ENCODE assay signal across 12 cellular contexts in the genomic region with DNA sequence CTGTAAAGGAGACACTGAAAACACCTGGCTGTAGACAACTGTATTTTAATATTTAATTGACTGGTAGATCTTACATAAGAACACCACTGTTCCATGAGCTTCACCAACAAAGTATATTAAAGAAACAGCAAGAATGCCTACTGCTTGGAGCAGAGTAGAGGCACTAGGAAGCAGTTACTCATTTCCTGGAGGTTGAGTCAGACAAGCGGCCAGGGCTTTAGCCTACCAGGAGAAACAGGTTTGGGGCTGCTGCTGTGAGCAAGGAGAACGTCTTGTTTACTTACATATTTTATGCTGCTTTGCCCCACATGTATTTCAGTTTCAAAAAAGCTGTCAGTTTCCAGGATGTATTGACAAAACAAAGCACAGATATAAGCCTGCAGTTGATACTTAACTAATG. TPM values are rescaled to one million over a fixed set of nuclear protein-coding genes. Genes with fewer than 3 reads are reported as not detected.
A peak's percentile ranks its signal among the peaks of the same experiment; 100 is the strongest.
DNase-seq lines count a peak whose midpoint lies in the region; ATAC-seq and TF ChIP-seq lines count a peak whose summit lies in the region.
"Had no signal": no experiment of that assay in that cellular context is flagged by ENCODE, and none has a peak within 500 bp of the region (broad histone marks: within the 10 kb centered on the region; RNA-seq: fewer than 3 reads in every experiment).

No MANE protein-coding gene starts in this region.

- peaks cover 15% of the 10 kb centered on the region for H3K4me1 ChIP-seq in RWPE2 (ENCODE audit: insufficient read depth, poor library complexity, severe bottlenecking)
- H3K4me1 ChIP-seq in neuronal stem cell (ENCODE audit: control insufficient read depth in 2 of 2, insufficient read depth in 1 of 2, low read depth in 1 of 2, low read length in 2 of 2): no peaks in the 10 kb centered on the region

- no peak overlapping the region for H3K23ac ChIP-seq in neuronal stem cell (ENCODE audit: low read depth, low read length, poor library complexity)

- no peak overlapping the region for H3K4me2 ChIP-seq in neuronal stem cell (ENCODE audit: insufficient read depth, low read length, poor library complexity, severe bottlenecking)

- H3K9ac ChIP-seq in neuronal stem cell (ENCODE audit: low read depth, low read length, poor library complexity): no peak overlapping the region

- H3K36me3 ChIP-seq in RWPE2 (ENCODE audit: low read depth) (peaks cover 84% of the 10 kb centered on the region), neuronal stem cell (replicated peaks in 1 of 2; ENCODE audit: control insufficient read depth in 2 of 2, insufficient read depth in 2 of 2, low read length in 2 of 2) (peaks cover 16 to 93% of the 10 kb centered on the region in 2 donors)

- H3K4me1 Mint-ChIP-seq in activated naive CD4-positive, alpha-beta T cell treated with anti-CD3 and anti-CD28 coated beads, Interleukin-2, amount 10 ng/mL, durations not matched to agents 7 days and 5 days: no peaks in the 10 kb centered on the region
- H3K4me1 Mint-ChIP-seq in stimulated activated naive CD8-positive, alpha-beta T cell treated with anti-CD3 and anti-CD28 coated beads, Interleukin-15, Interleukin-2, amounts not matched to agents 100 ng/mL and 50 ng/mL, for 24 hours (ENCODE audit: low read depth): peaks cover 6% of the 10 kb centered on the region
- H3K4me1 Mint-ChIP-seq: neural crest cell had no signal

- no peak for DNase-seq in activated naive CD4-positive, alpha-beta T cell treated with anti-CD3 and anti-CD28 coated beads, Interleukin-2, amount 50 U/mL, for 72 hours (ENCODE audit: low spot score in 2 of 2)
- DNase-seq in activated naive CD4-positive, alpha-beta T cell treated with anti-CD3 and anti-CD28 coated beads, Interleukin-2, amount 10 ng/mL, durations not matched to agents 7 days and 5 days: no peak
- peak; percentile 74 for DNase-seq in RWPE2 (ENCODE audit: low spot score)
- peak; percentile 44 for DNase-seq in fibroblast of peridontal ligament (ENCODE audit: extremely low read depth)
- DNase-seq in RPMI8226: no peak
- DNase-seq in neuronal stem cell (ENCODE audit: low spot score): no peak
- no peak for DNase-seq in GOT3 (lab: John Stamatoyannopoulos, UW)
- DNase-seq: CD4-positive, CD25-positive, alpha-beta regulatory T cell; central memory CD4-positive, alpha-beta T cell; NCI-H1105 had no signal

- no peak overlapping the region for H4K91ac ChIP-seq in neuronal stem cell (ENCODE audit: low read depth, low read length, poor library complexity)

- H3K4me3 ChIP-seq in RWPE2 (ENCODE audit: severe bottlenecking) (no peak overlapping the region), neuronal stem cell (ENCODE audit: low read length in 2 of 2) (no peak overlapping the region)

- H4K8ac ChIP-seq in neuronal stem cell (ENCODE audit: low read depth, low read length): no peak overlapping the region

- no peak overlapping the region for H3K18ac ChIP-seq in neuronal stem cell (ENCODE audit: low read length)

- no peaks in the 10 kb centered on the region for H3K79me1 ChIP-seq in neuronal stem cell (ENCODE audit: low read depth, low read length)

- no peak overlapping the region for H2AK5ac ChIP-seq in neuronal stem cell (ENCODE audit: low read depth, low read length)

- ATAC-seq in activated naive CD4-positive, alpha-beta T cell treated with anti-CD3 and anti-CD28 coated beads, Interleukin-2, amount 50 U/mL, for 72 hours: peak; percentile 70 to 71
- ATAC-seq in RWPE2 (ENCODE audit: low read depth): peak; percentile 100

- no peak overlapping the region for H2AFZ ChIP-seq in neuronal stem cell (ENCODE audit: low read length)

- WGBS in neuronal stem cell (ENCODE audit: extremely low coverage in 2 of 2, insufficient read length in 2 of 2, insufficient replicate concordance in 1 of 2), 2 donors: no CpG with 5 or more reads among the region's 2 CpGs

- H3K9me3 ChIP-seq in RWPE2 (ENCODE audit: severe bottlenecking) (no peaks in the 10 kb centered on the region), neuronal stem cell (replicated peaks in 1 of 2; ENCODE audit: control insufficient read depth in 2 of 2, insufficient read depth in 1 of 2, low read depth in 1 of 2, low read length in 2 of 2) (no peaks in the 10 kb centered on the region)

- H3K9me3 Mint-ChIP-seq in activated naive CD4-positive, alpha-beta T cell treated with anti-CD3 and anti-CD28 coated beads, Interleukin-2, amount 50 U/mL, for 72 hours: no peaks in the 10 kb centered on the region
- H3K9me3 Mint-ChIP-seq in activated naive CD4-positive, alpha-beta T cell treated with anti-CD3 and anti-CD28 coated beads, Interleukin-2, amount 10 ng/mL, durations not matched to agents 7 days and 5 days: no peaks in the 10 kb centered on the region
- H3K9me3 Mint-ChIP-seq in stimulated activated naive CD8-positive, alpha-beta T cell treated with anti-CD3 and anti-CD28 coated beads, Interleukin-15, Interleukin-2, amounts not matched to agents 100 ng/mL and 50 ng/mL, for 24 hours: no peaks in the 10 kb centered on the region
- H3K9me3 Mint-ChIP-seq: CD4-positive, CD25-positive, alpha-beta regulatory T cell; neural crest cell had no signal

- H3K27ac Mint-ChIP-seq in activated naive CD4-positive, alpha-beta T cell treated with anti-CD3 and anti-CD28 coated beads, Interleukin-2, amount 50 U/mL, for 72 hours: peak overlapping the region in 1 of 2 donors; percentile 33
- H3K27ac Mint-ChIP-seq in activated naive CD4-positive, alpha-beta T cell treated with anti-CD3 and anti-CD28 coated beads, Interleukin-2, amount 10 ng/mL, durations not matched to agents 7 days and 5 days: no peak overlapping the region
- H3K27ac Mint-ChIP-seq in stimulated activated naive CD8-positive, alpha-beta T cell treated with anti-CD3 and anti-CD28 coated beads, Interleukin-15, Interleukin-2, amounts not matched to agents 100 ng/mL and 50 ng/mL, for 24 hours: peak overlapping the region; percentile 77
- H3K27ac Mint-ChIP-seq: CD4-positive, CD25-positive, alpha-beta regulatory T cell had no signal

- H3K4ac ChIP-seq in neuronal stem cell (ENCODE audit: low read length): no peak overlapping the region

- CTCF ChIA-PET in activated naive CD4-positive, alpha-beta T cell treated with anti-CD3 and anti-CD28 coated beads, Interleukin-2, amount 10 ng/mL, durations not matched to agents 7 days and 5 days (lab: Charles Lee): no interaction called here

- H3K36me3 Mint-ChIP-seq in activated naive CD4-positive, alpha-beta T cell treated with anti-CD3 and anti-CD28 coated beads, Interleukin-2, amount 50 U/mL, for 72 hours: peaks cover 13 to 18% of the 10 kb centered on the region in 2 donors
- H3K36me3 Mint-ChIP-seq in activated naive CD4-positive, alpha-beta T cell treated with anti-CD3 and anti-CD28 coated beads, Interleukin-2, amount 10 ng/mL, durations not matched to agents 7 days and 5 days: peaks cover 40% of the 10 kb centered on the region
- H3K36me3 Mint-ChIP-seq in stimulated activated naive CD8-positive, alpha-beta T cell treated with anti-CD3 and anti-CD28 coated beads, Interleukin-15, Interleukin-2, amounts not matched to agents 100 ng/mL and 50 ng/mL, for 24 hours (ENCODE audit: low read depth): peaks cover 67% of the 10 kb centered on the region

- H2BK5ac ChIP-seq in neuronal stem cell (ENCODE audit: low read length): no peak overlapping the region

- no peak overlapping the region for H2BK15ac ChIP-seq in neuronal stem cell (ENCODE audit: low read length)

- H3K4me3 Mint-ChIP-seq in activated naive CD4-positive, alpha-beta T cell treated with anti-CD3 and anti-CD28 coated beads, Interleukin-2, amount 10 ng/mL, durations not matched to agents 7 days and 5 days: no peak overlapping the region
- no peak overlapping the region for H3K4me3 Mint-ChIP-seq in stimulated activated naive CD8-positive, alpha-beta T cell treated with anti-CD3 and anti-CD28 coated beads, Interleukin-15, Interleukin-2, amounts not matched to agents 100 ng/mL and 50 ng/mL, for 24 hours
- H3K4me3 Mint-ChIP-seq: CD4-positive, CD25-positive, alpha-beta regulatory T cell; neural crest cell had no signal

- no peak overlapping the region for H2BK12ac ChIP-seq in neuronal stem cell (ENCODE audit: low read length)

- no peaks in the 10 kb centered on the region for H3K27me3 Mint-ChIP-seq in activated naive CD4-positive, alpha-beta T cell treated with anti-CD3 and anti-CD28 coated beads, Interleukin-2, amount 10 ng/mL, durations not matched to agents 7 days and 5 days
- no peaks in the 10 kb centered on the region for H3K27me3 Mint-ChIP-seq in stimulated activated naive CD8-positive, alpha-beta T cell treated with anti-CD3 and anti-CD28 coated beads, Interleukin-15, Interleukin-2, amounts not matched to agents 100 ng/mL and 50 ng/mL, for 24 hours
- H3K27me3 Mint-ChIP-seq: CD4-positive, CD25-positive, alpha-beta regulatory T cell had no signal

- H3K27ac ChIP-seq in RWPE2 (ENCODE audit: poor library complexity, severe bottlenecking): peak overlapping the region; percentile 71
- H3K27ac ChIP-seq in neuronal stem cell (replicated peaks; ENCODE audit: low read length): no peak overlapping the region

- TF ChIP-seq CTCF in RWPE2 (IDR thresholded peaks at IDR 0.05; ENCODE audit: poor library complexity, severe bottlenecking): no peak

- H2BK120ac ChIP-seq in neuronal stem cell (ENCODE audit: low read depth, low read length): no peak overlapping the region

- H3K14ac ChIP-seq in neuronal stem cell (ENCODE audit: low read length): no peak overlapping the region

- no peaks in the 10 kb centered on the region for H3K27me3 ChIP-seq in RWPE2 (ENCODE audit: insufficient read depth, poor library complexity, severe bottlenecking)
- H3K27me3 ChIP-seq in neuronal stem cell (ENCODE audit: control insufficient read depth in 3 of 3, insufficient read depth in 3 of 3, low read depth in 1 of 3, low read length in 3 of 3): no peaks in the 10 kb centered on the region

RNA-seq across cellular contexts. Expression of gene ALG5, which starts 33.4 kb away (rescaled TPM):
- total RNA-seq in activated naive CD4-positive, alpha-beta T cell treated with anti-CD3 and anti-CD28 coated beads, Interleukin-2, amount 50 U/mL, for 72 hours: 10 to 100 TPM; 18.6 to 30.4 TPM
- polyA plus RNA-seq in neuronal stem cell (2013, experiment 1 of 2): 19.5 TPM
- polyA plus RNA-seq in neuronal stem cell (2013, experiment 2 of 2): 21.0 TPM

RNA-seq across cellular contexts. Expression of gene EXOSC8, which starts 34.8 kb away (rescaled TPM):
- 100 to 1,000 TPM; 125 to 159 TPM for total RNA-seq in activated naive CD4-positive, alpha-beta T cell treated with anti-CD3 and anti-CD28 coated beads, Interleukin-2, amount 50 U/mL, for 72 hours
- 109 TPM for polyA plus RNA-seq in neuronal stem cell (2013, experiment 1 of 2)
- polyA plus RNA-seq in neuronal stem cell (2013, experiment 2 of 2): 117 TPM

RNA-seq across cellular contexts. Expression of gene SMAD9, which starts 45.7 kb away (rescaled TPM):
- under 1 TPM in 1 of 2 donors, not detected in 1; 0.80 TPM for total RNA-seq in activated naive CD4-positive, alpha-beta T cell treated with anti-CD3 and anti-CD28 coated beads, Interleukin-2, amount 50 U/mL, for 72 hours
- polyA plus RNA-seq in neuronal stem cell (2013, experiment 1 of 2): 1.5 TPM
- 1.6 TPM for polyA plus RNA-seq in neuronal stem cell (2013, experiment 2 of 2)

Comparison
In these comparisons a context has a peak if more than half of its experiments do, and no peak if none do; other contexts are left out.
1. DNase-seq: peak in RWPE2 (single experiment) and fibroblast of peridontal ligament (single experiment); none in activated naive CD4-positive, alpha-beta T cell treated with anti-CD3 and anti-CD28 coated beads, Interleukin-2, amount 50 U/mL, for 72 hours (0 of 2), activated naive CD4-positive, alpha-beta T cell treated with anti-CD3 and anti-CD28 coated beads, Interleukin-2, amount 10 ng/mL, durations not matched to agents 7 days and 5 days (single experiment), RPMI8226 (single experiment), neuronal stem cell (single experiment) and GOT3 (single experiment).